Comparison of ENCODE assay signal across 14 cellular contexts in the genomic region with DNA sequence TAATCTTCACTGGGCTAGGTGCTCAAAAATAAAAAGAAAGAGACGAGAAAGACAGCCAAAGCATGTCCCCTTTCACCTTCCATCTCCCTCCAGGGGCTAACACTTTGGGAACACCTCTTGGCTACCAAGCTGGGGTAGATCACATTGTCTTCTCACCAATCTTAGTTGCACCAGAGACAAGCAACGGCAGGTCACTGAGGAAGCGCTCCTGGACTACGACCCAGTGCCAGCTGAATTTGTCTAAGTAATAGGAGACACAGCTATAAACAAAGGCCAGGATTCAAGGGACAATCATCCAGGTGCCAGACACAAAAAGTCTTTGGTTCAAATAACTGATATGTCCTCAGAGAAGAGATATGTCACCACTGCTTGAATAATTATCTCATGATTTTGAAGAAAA.
DNase-seq lines count a peak whose midpoint lies in the region; ATAC-seq and TF ChIP-seq lines count a peak whose summit lies in the region.
"Had no signal": no experiment of that assay in that cellular context is flagged by ENCODE, and none has a peak within 500 bp of the region (broad histone marks: within the 10 kb centered on the region; RNA-seq: fewer than 3 reads in every experiment).

No MANE protein-coding gene starts in this region.

- H3K36me3 Mint-ChIP-seq in naive thymus-derived CD4-positive, alpha-beta T cell, result peaks cover 4 to 31% (median 25%) of the 10 kb centered on the region in 5 donors

- H3K27me3 ChIP-seq in left ventricle myocardium inferior (ENCODE audit: low read depth), result no peaks in the 10 kb centered on the region
- no peaks in the 10 kb centered on the region for H3K27me3 ChIP-seq in naive thymus-derived CD4-positive, alpha-beta T cell (ENCODE audit: control insufficient read depth in 2 of 2, insufficient read depth in 2 of 2, low read length in 2 of 2)
- H3K27me3 ChIP-seq in uterus, result no peaks in the 10 kb centered on the region

- H3K4me3 Mint-ChIP-seq in naive thymus-derived CD4-positive, alpha-beta T cell, result peak overlapping the region in 6 of 10 donors; percentile 10 to 72 (median 57)

- no peak for TF ChIP-seq POLR2A in uterus (IDR thresholded peaks at IDR 0.05)

- H3K27ac ChIP-seq in left ventricle myocardium inferior (replicated peaks), result peak overlapping the region; percentile 98
- H3K27ac ChIP-seq in naive thymus-derived CD4-positive, alpha-beta T cell (ENCODE audit: low read depth, low read length), result no peak overlapping the region
- H3K27ac ChIP-seq in uterus, result peak overlapping the region; percentile 99 to 100
- H3K27ac ChIP-seq: HL-60 had no signal

- no peaks in the 10 kb centered on the region for H3K27me3 Mint-ChIP-seq in naive thymus-derived CD4-positive, alpha-beta T cell

- no peak for TF ChIP-seq CTCF in left ventricle myocardium inferior (IDR thresholded peaks at IDR 0.05; ENCODE audit: borderline replicate concordance)
- no peak for TF ChIP-seq CTCF in uterus (IDR thresholded peaks at IDR 0.05)

- CTCF ChIA-PET in naive thymus-derived CD4-positive, alpha-beta T cell (lab: Charles Lee), result interaction anchor here (3.2 kb wide), 1 partner anchor 9 kb away, joined by 14 read pairs; no protein-coding TSS in a partner anchor

- DNase-seq in left ventricle myocardium inferior, result no peak
- no peak for DNase-seq in cardiac septum (ENCODE audit: low spot score)
- peak; percentile 7 for DNase-seq in cerebellar cortex (ENCODE audit: low spot score)
- DNase-seq in naive thymus-derived CD4-positive, alpha-beta T cell, result no peak
- no peak for DNase-seq in uterus
- no peak for DNase-seq in stimulated activated CD4-positive, alpha-beta T cell treated with anti-CD3 and anti-CD28 coated beads, Interleukin-12 subunit alpha, Interleukin-12 subunit beta, amount 100 ng/mL, for 4 hours
- DNase-seq in NCI-H1694 (lab: John Stamatoyannopoulos, UW), result no peak
- DNase-seq: activated CD4-positive, alpha-beta T cell treated with anti-CD3 and anti-CD28 coated beads, Interleukin-2, amount 50 U/mL, for 4 hours; activated naive CD4-positive, alpha-beta T cell treated with Interleukin-2 at 50 U/mL for 16 hours; cortex of kidney; DMS79; NCI-H2171 had no signal

- peaks cover 18 to 32% (median 21%) of the 10 kb centered on the region in 7 donors for H3K4me1 Mint-ChIP-seq in naive thymus-derived CD4-positive, alpha-beta T cell

- H3K4me1 ChIP-seq in left ventricle myocardium inferior (peaks cover 99% of the 10 kb centered on the region), uterus (peaks cover 4 to 8% of the 10 kb centered on the region in 2 donors)
- H3K4me1 ChIP-seq in naive thymus-derived CD4-positive, alpha-beta T cell (ENCODE audit: control insufficient read depth in 2 of 2, insufficient read depth in 2 of 2, low read length in 2 of 2), result peaks cover 33 to 38% of the 10 kb centered on the region in 2 donors

- H3K36me3 ChIP-seq in left ventricle myocardium inferior (peaks cover 37% of the 10 kb centered on the region), uterus (no peaks in the 10 kb centered on the region)
- peaks cover 0 to 21% (median 4%) of the 10 kb centered on the region in 3 experiments for H3K36me3 ChIP-seq in naive thymus-derived CD4-positive, alpha-beta T cell (ENCODE audit: control insufficient read depth in 2 of 3, insufficient read depth in 3 of 3, low read length in 3 of 3)

- H3K27ac Mint-ChIP-seq in naive thymus-derived CD4-positive, alpha-beta T cell, result peak overlapping the region in 4 of 9 donors; percentile 34 to 69 (median 58)

- H3K9me3 Mint-ChIP-seq in naive thymus-derived CD4-positive, alpha-beta T cell, result no peaks in the 10 kb centered on the region

- POLR2A ChIA-PET in naive thymus-derived CD4-positive, alpha-beta T cell (lab: Charles Lee), result no interaction called here

- H3K9me3 ChIP-seq in left ventricle myocardium inferior (replicated peaks) (no peaks in the 10 kb centered on the region), uterus (no peaks in the 10 kb centered on the region)
- no peaks in the 10 kb centered on the region for H3K9me3 ChIP-seq in naive thymus-derived CD4-positive, alpha-beta T cell (ENCODE audit: control insufficient read depth in 2 of 3, low read length in 3 of 3)

- H3K4me3 ChIP-seq in left ventricle myocardium inferior, result peak overlapping the region; percentile 84
- H3K4me3 ChIP-seq in naive thymus-derived CD4-positive, alpha-beta T cell (ENCODE audit: low read length), result no peak overlapping the region
- peak overlapping the region in 1 of 2 donors; percentile 1 for H3K4me3 ChIP-seq in uterus

- ATAC-seq in naive thymus-derived CD4-positive, alpha-beta T cell, result no peak
- ATAC-seq in HG02884 (IDR thresholded peaks at IDR 0.05; ENCODE audit: unreplicated experiment), result no peak

- intact Hi-C loops in left ventricle myocardium inferior (cut with micrococcal nuclease) (no loop called here), cardiac septum (cut with DNase I) (no loop called here), uterus (cut with DNase I; ENCODE audit: low total_unique reads) (no loop called here)
- intact Hi-C loops in naive thymus-derived CD4-positive, alpha-beta T cell (cut with micrococcal nuclease), result no loop called here
